In genomic region chr20:3767434-3768341, GRCh38 we compare ENCODE assay signal across 1 cellular context.
A peak's percentile ranks its signal among the peaks of the same experiment; 100 is the strongest.
TF ChIP-seq lines count a peak whose summit lies in the region.

ADISSP (minus strand) TSS chr20:3767753; CDS start chr20:3760100, 7,653 bp downstream.

TF ChIP-seq in WTC11, 78 proteins besides CTCF, POLR2A, EP300 and RAD21 (continued from another document and continues in another):
- TF ChIP-seq, protein P1, sequence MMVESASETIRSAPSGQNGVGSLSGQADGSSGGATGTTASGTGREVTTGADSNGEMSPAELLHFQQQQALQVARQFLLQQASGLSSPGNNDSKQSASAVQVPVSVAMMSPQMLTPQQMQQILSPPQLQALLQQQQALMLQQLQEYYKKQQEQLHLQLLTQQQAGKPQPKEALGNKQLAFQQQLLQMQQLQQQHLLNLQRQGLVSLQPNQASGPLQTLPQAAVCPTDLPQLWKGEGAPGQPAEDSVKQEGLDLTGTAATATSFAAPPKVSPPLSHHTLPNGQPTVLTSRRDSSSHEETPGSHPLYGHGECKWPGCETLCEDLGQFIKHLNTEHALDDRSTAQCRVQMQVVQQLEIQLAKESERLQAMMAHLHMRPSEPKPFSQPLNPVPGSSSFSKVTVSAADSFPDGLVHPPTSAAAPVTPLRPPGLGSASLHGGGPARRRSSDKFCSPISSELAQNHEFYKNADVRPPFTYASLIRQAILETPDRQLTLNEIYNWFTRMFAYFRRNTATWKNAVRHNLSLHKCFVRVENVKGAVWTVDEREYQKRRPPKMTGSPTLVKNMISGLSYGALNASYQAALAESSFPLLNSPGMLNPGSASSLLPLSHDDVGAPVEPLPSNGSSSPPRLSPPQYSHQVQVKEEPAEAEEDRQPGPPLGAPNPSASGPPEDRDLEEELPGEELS (CRISPR knock-in tag; IDR thresholded peaks at IDR 0.05): peak; percentile 93
- TF ChIP-seq HMGA2 (CRISPR knock-in tag; IDR thresholded peaks at IDR 0.05) (0 out of 2 replicates have a peak, but pooled peaks have one; percentile 15), STAT6 (CRISPR knock-in tag; conservative IDR thresholded peaks at IDR 0.05; ENCODE audit: low read depth) (peak; percentile 30; the same call in 1 of the 2 replicates), ESRRA (CRISPR knock-in tag; IDR thresholded peaks at IDR 0.05; ENCODE audit: borderline replicate concordance) (no peak), E2F5 (CRISPR knock-in tag; IDR thresholded peaks at IDR 0.05) (peak; percentile 85), ARID4B (CRISPR knock-in tag; IDR thresholded peaks at IDR 0.05; ENCODE audit: borderline replicate concordance) (peak; percentile 87; the same call in 1 of the 2 replicates), ZNF121 (CRISPR knock-in tag; IDR thresholded peaks at IDR 0.05) (no peak), ZNF423 (CRISPR knock-in tag; IDR thresholded peaks at IDR 0.05) (no peak), MYBL2 (CRISPR knock-in tag; IDR thresholded peaks at IDR 0.05) (no peak; the same call in 1 of the 2 replicates), SMAD3 (CRISPR knock-in tag; IDR thresholded peaks at IDR 0.05; ENCODE audit: borderline replicate concordance) (0 out of 2 replicates have a peak, but pooled peaks have one; percentile 67), PRRX2 (CRISPR knock-in tag; IDR thresholded peaks at IDR 0.05) (no peak), ZNF138 (CRISPR knock-in tag; conservative IDR thresholded peaks at IDR 0.05) (peak; percentile 54; the same call in 1 of the 2 replicates), IRF1 (CRISPR knock-in tag; IDR thresholded peaks at IDR 0.05) (0 out of 2 replicates have a peak, but pooled peaks have one; percentile 22), GTF2I (CRISPR knock-in tag; conservative IDR thresholded peaks at IDR 0.05) (no peak), USF2 (CRISPR knock-in tag; IDR thresholded peaks at IDR 0.05) (peak; percentile 98), ETV6 (CRISPR knock-in tag; IDR thresholded peaks at IDR 0.05) (peak; percentile 67), FOXK1 (CRISPR knock-in tag; IDR thresholded peaks at IDR 0.05) (peak; percentile 17; the same call in 1 of the 2 replicates), TCF7 (CRISPR knock-in tag; IDR thresholded peaks at IDR 0.05; ENCODE audit: low read depth) (no peak), AR (CRISPR knock-in tag; IDR thresholded peaks at IDR 0.05) (no peak), SP1 (CRISPR knock-in tag; conservative IDR thresholded peaks at IDR 0.05) (peak; percentile 87), CREB1 (CRISPR knock-in tag; IDR thresholded peaks at IDR 0.05) (0 out of 2 replicates have a peak, but pooled peaks have one; percentile 16), GABPB1 (CRISPR knock-in tag; IDR thresholded peaks at IDR 0.05) (peak; percentile 61), CREM (CRISPR knock-in tag; IDR thresholded peaks at IDR 0.05) (no peak; the same call in 1 of the 2 replicates), NFYB (CRISPR knock-in tag; conservative IDR thresholded peaks at IDR 0.05; ENCODE audit: low read depth) (peak; percentile 73), ATF2 (CRISPR knock-in tag; IDR thresholded peaks at IDR 0.05; ENCODE audit: borderline replicate concordance, low read depth) (no peak), SMAD4 (CRISPR knock-in tag; IDR thresholded peaks at IDR 0.05) (no peak), ATF1 (CRISPR knock-in tag; IDR thresholded peaks at IDR 0.05) (no peak)
- TF ChIP-seq, protein P2, sequence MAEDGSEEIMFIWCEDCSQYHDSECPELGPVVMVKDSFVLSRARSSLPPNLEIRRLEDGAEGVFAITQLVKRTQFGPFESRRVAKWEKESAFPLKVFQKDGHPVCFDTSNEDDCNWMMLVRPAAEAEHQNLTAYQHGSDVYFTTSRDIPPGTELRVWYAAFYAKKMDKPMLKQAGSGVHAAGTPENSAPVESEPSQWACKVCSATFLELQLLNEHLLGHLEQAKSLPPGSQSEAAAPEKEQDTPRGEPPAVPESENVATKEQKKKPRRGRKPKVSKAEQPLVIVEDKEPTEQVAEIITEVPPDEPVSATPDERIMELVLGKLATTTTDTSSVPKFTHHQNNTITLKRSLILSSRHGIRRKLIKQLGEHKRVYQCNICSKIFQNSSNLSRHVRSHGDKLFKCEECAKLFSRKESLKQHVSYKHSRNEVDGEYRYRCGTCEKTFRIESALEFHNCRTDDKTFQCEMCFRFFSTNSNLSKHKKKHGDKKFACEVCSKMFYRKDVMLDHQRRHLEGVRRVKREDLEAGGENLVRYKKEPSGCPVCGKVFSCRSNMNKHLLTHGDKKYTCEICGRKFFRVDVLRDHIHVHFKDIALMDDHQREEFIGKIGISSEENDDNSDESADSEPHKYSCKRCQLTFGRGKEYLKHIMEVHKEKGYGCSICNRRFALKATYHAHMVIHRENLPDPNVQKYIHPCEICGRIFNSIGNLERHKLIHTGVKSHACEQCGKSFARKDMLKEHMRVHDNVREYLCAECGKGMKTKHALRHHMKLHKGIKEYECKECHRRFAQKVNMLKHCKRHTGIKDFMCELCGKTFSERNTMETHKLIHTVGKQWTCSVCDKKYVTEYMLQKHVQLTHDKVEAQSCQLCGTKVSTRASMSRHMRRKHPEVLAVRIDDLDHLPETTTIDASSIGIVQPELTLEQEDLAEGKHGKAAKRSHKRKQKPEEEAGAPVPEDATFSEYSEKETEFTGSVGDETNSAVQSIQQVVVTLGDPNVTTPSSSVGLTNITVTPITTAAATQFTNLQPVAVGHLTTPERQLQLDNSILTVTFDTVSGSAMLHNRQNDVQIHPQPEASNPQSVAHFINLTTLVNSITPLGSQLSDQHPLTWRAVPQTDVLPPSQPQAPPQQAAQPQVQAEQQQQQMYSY (CRISPR knock-in tag; IDR thresholded peaks at IDR 0.05): no peak
- TF ChIP-seq, protein P3, sequence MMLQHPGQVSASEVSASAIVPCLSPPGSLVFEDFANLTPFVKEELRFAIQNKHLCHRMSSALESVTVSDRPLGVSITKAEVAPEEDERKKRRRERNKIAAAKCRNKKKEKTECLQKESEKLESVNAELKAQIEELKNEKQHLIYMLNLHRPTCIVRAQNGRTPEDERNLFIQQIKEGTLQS (CRISPR knock-in tag; conservative IDR thresholded peaks at IDR 0.05): no peak
- TF ChIP-seq, protein P4, sequence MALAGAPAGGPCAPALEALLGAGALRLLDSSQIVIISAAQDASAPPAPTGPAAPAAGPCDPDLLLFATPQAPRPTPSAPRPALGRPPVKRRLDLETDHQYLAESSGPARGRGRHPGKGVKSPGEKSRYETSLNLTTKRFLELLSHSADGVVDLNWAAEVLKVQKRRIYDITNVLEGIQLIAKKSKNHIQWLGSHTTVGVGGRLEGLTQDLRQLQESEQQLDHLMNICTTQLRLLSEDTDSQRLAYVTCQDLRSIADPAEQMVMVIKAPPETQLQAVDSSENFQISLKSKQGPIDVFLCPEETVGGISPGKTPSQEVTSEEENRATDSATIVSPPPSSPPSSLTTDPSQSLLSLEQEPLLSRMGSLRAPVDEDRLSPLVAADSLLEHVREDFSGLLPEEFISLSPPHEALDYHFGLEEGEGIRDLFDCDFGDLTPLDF (CRISPR knock-in tag; IDR thresholded peaks at IDR 0.05): peak; percentile 31; the same call in 1 of the 2 replicates
